22 cellular contexts compared by ENCODE assay signal in genomic region chr16:31136287-31136662, GRCh38. TPM values are rescaled to one million over a fixed set of nuclear protein-coding genes. Genes with fewer than 3 reads are reported as not detected.
DNase-seq lines count a peak whose midpoint lies in the region; TF ChIP-seq lines count a peak whose summit lies in the region.
"Had no signal": no experiment of that assay in that cellular context is flagged by ENCODE, and none has a peak within 500 bp of the region (broad histone marks: within the 10 kb centered on the region; RNA-seq: fewer than 3 reads in every experiment).

No MANE protein-coding gene starts in this region.

- CTCF ChIA-PET in RWPE1 (lab: Yijun Ruan, JAX), result interaction anchor here (1.1 kb wide), 1 partner anchor 152 kb away, joined by 6 read pairs; the partner anchor contains the start of gene HSD3B7

- intact Hi-C loops in spleen (cut with DNase I; ENCODE audit: low total_unique reads), result no loop called here

- peak overlapping the region; percentile 98 for H3K27ac ChIP-seq in RWPE1
- no peak overlapping the region for H3K27ac ChIP-seq in spleen
- H3K27ac ChIP-seq: heart right ventricle, psoas muscle, testis had no signal

- peaks cover under 1% of the 10 kb centered on the region for H3K36me3 Mint-ChIP-seq in type B pancreatic cell
- H3K36me3 Mint-ChIP-seq: activated naive CD4-positive, alpha-beta T cell treated with anti-CD3 and anti-CD28 coated beads, Interleukin-2, amount 50 U/mL, for 24 hours had no signal

- H3K4me1 ChIP-seq in spleen, result peaks cover 0 to 50% (median 15%) of the 10 kb centered on the region in 6 donors

- no peaks in the 10 kb centered on the region for H3K27me3 ChIP-seq in spleen (replicated peaks in 1 of 7)
- H3K27me3 ChIP-seq: heart right ventricle, testis had no signal

- H3K36me3 ChIP-seq in spleen, result peaks cover 0 to 23% (median 15%) of the 10 kb centered on the region in 6 donors

- DNase-seq in RWPE1 (ENCODE audit: low spot score) (no peak), type B pancreatic cell (ENCODE audit: extremely low spot score, unreplicated experiment) (no peak), spleen (no peak)
- DNase-seq in activated CD4-positive, CD25-positive, alpha-beta regulatory T cell treated with anti-CD3 and anti-CD28 coated beads, Interleukin-2, amount 50 U/mL, for 72 hours, result no peak
- DNase-seq: activated CD4-positive, alpha-beta T cell treated with anti-CD3 and anti-CD28 coated beads, Interleukin-2, amount 10 ng/mL, durations not matched to agents 7 days and 5 days; anterior cingulate cortex; CD4-positive, alpha-beta T cell; GF-D8; heart right ventricle; KBM-7; psoas muscle; SK-N-SH; stimulated activated CD4-positive, alpha-beta T cell treated with anti-CD3 and anti-CD28 coated beads, Interleukin-2, amount 100 ng/mL, for 24 hours; testis had no signal

- peaks cover 24% of the 10 kb centered on the region for H3K4me1 Mint-ChIP-seq in type B pancreatic cell (ENCODE audit: unreplicated experiment)
- H3K4me1 Mint-ChIP-seq: activated naive CD4-positive, alpha-beta T cell treated with anti-CD3 and anti-CD28 coated beads, Interleukin-2, amount 50 U/mL, for 24 hours; central memory CD8-positive, alpha-beta T cell; stimulated activated memory B cell treated with anti-CD40 and anti-IgM and Interleukin-4, amounts not matched to agents 10 μg/mL and 1 μg/mL and 100 μg/mL, for 72 hours had no signal

- H3K4me3 Mint-ChIP-seq in type B pancreatic cell, result peak overlapping the region; percentile 83
- H3K4me3 Mint-ChIP-seq: activated CD4-positive, alpha-beta T cell treated with anti-CD3 and anti-CD28 coated beads, Interleukin-2, amount 10 ng/mL, durations not matched to agents 7 days and 5 days; activated naive CD4-positive, alpha-beta T cell treated with anti-CD3 and anti-CD28 coated beads, Interleukin-2, amount 50 U/mL, for 24 hours; activated T-helper 1 cell treated with anti-CD3 and anti-CD28 coated beads, Interleukin-12 subunit alpha, Interleukin-12 subunit beta, Interleukin-2, Interleukin-4 antibody, amounts not matched to agents 30 ng/mL and 10 ng/mL and 1 ng/mL, durations not matched to agents 14 hours and 24 hours and 36 hours; CD4-positive, alpha-beta T cell; central memory CD8-positive, alpha-beta T cell; stimulated activated memory B cell treated with anti-CD40 and anti-IgM and Interleukin-4, amounts not matched to agents 10 μg/mL and 1 μg/mL and 100 μg/mL, for 72 hours had no signal

- no peaks in the 10 kb centered on the region for H3K9me3 ChIP-seq in iPS-18c (ENCODE audit: control insufficient read depth, insufficient read depth, low read length)
- H3K9me3 ChIP-seq in spleen, result no peaks in the 10 kb centered on the region
- H3K9me3 ChIP-seq: heart right ventricle, psoas muscle, SK-N-SH, testis had no signal

- peaks cover 6% of the 10 kb centered on the region for H3K27me3 Mint-ChIP-seq in type B pancreatic cell
- H3K27me3 Mint-ChIP-seq: activated CD4-positive, alpha-beta T cell treated with anti-CD3 and anti-CD28 coated beads, Interleukin-2, amount 10 ng/mL, durations not matched to agents 7 days and 5 days; activated naive CD4-positive, alpha-beta T cell treated with anti-CD3 and anti-CD28 coated beads, Interleukin-2, amount 50 U/mL, for 24 hours; CD4-positive, alpha-beta T cell; central memory CD8-positive, alpha-beta T cell; stimulated activated memory B cell treated with anti-CD40 and anti-IgM and Interleukin-4, amounts not matched to agents 10 μg/mL and 1 μg/mL and 100 μg/mL, for 72 hours had no signal

- POLR2A ChIA-PET in RWPE1 (lab: Yijun Ruan, JAX; ENCODE audit: low non-redundant PET), result interaction anchor here (0.6 to 1.0 kb wide), 2 partner anchors 19 to 24 kb away, joined by 3 read pairs; partner anchors contain the start of gene KAT8

- 87 to 94% (median 90%) methylated on average over 6 of the region's 6 CpGs for WGBS in spleen, 5 donors

- no peaks in the 10 kb centered on the region for H3K9me3 Mint-ChIP-seq in type B pancreatic cell
- H3K9me3 Mint-ChIP-seq: activated CD4-positive, alpha-beta T cell treated with anti-CD3 and anti-CD28 coated beads, Interleukin-2, amount 10 ng/mL, durations not matched to agents 7 days and 5 days; activated naive CD4-positive, alpha-beta T cell treated with anti-CD3 and anti-CD28 coated beads, Interleukin-2, amount 50 U/mL, for 24 hours; activated T-helper 1 cell treated with anti-CD3 and anti-CD28 coated beads, Interleukin-12 subunit alpha, Interleukin-12 subunit beta, Interleukin-2, Interleukin-4 antibody, amounts not matched to agents 30 ng/mL and 10 ng/mL and 1 ng/mL, durations not matched to agents 14 hours and 24 hours and 36 hours; CD4-positive, alpha-beta T cell; central memory CD8-positive, alpha-beta T cell; stimulated activated memory B cell treated with anti-CD40 and anti-IgM and Interleukin-4, amounts not matched to agents 10 μg/mL and 1 μg/mL and 100 μg/mL, for 72 hours had no signal

- TF ChIP-seq CTCF in RWPE1 (conservative IDR thresholded peaks at IDR 0.05; ENCODE audit: low read depth), result no peak
- no peak for TF ChIP-seq CTCF in type B pancreatic cell (conservative IDR thresholded peaks at IDR 0.05)
- no peak for TF ChIP-seq CTCF in spleen (IDR thresholded peaks at IDR 0.05 in 8 of 11, conservative IDR thresholded peaks at IDR 0.05 in 3 of 11)

- no peak for TF ChIP-seq POLR2A in spleen (IDR thresholded peaks at IDR 0.05)

- H3K27ac Mint-ChIP-seq in type B pancreatic cell, result peak overlapping the region; percentile 95
- H3K27ac Mint-ChIP-seq: activated CD4-positive, alpha-beta T cell treated with anti-CD3 and anti-CD28 coated beads, Interleukin-2, amount 10 ng/mL, durations not matched to agents 7 days and 5 days; activated naive CD4-positive, alpha-beta T cell treated with anti-CD3 and anti-CD28 coated beads, Interleukin-2, amount 50 U/mL, for 24 hours; activated T-helper 1 cell treated with anti-CD3 and anti-CD28 coated beads, Interleukin-12 subunit alpha, Interleukin-12 subunit beta, Interleukin-2, Interleukin-4 antibody, amounts not matched to agents 30 ng/mL and 10 ng/mL and 1 ng/mL, durations not matched to agents 14 hours and 24 hours and 36 hours; CD4-positive, alpha-beta T cell; stimulated activated memory B cell treated with anti-CD40 and anti-IgM and Interleukin-4, amounts not matched to agents 10 μg/mL and 1 μg/mL and 100 μg/mL, for 72 hours had no signal

- H3K4me3 ChIP-seq in iPS-18c (ENCODE audit: insufficient read depth, low read depth, low read length) (peak overlapping the region; percentile 70; the same call in 1 of the 2 replicates), spleen (no peak overlapping the region)
- H3K4me3 ChIP-seq: heart right ventricle, psoas muscle, testis had no signal

RNA-seq across cellular contexts. Expression of gene PRSS8, which starts 0.7 kb away (rescaled TPM):
- total RNA-seq in type B pancreatic cell (ENCODE audit: low replicate concordance) (84.7 and 205 TPM in 2 replicates), spleen (not detected)
- under 1 TPM; 0.07 to 0.19 (median 0.15) TPM for polyA plus RNA-seq in spleen
- total RNA-seq: activated T-helper 1 cell treated with anti-CD3 and anti-CD28 coated beads, Interleukin-12 subunit alpha, Interleukin-12 subunit beta, Interleukin-2, Interleukin-4 antibody, amounts not matched to agents 30 ng/mL and 10 ng/mL and 1 ng/mL, durations not matched to agents 14 hours and 24 hours and 36 hours; CD4-positive, alpha-beta T cell; dermis microvascular lymphatic vessel endothelial cell; mononuclear cell; psoas muscle; RPMI7951 had no signal

RNA-seq across cellular contexts. Expression of gene PRSS36, which starts 13.6 kb away (rescaled TPM):
- total RNA-seq in type B pancreatic cell (ENCODE audit: low replicate concordance) (1.8 and 2.0 TPM in 2 replicates), spleen (1 to 10 TPM in 4 of 7 donors, under 1 TPM in 2, not detected in 1; 0.70 to 2.0 (median 1.3) TPM)
- polyA plus RNA-seq in spleen, result 1 to 10 TPM; 1.5 to 2.6 (median 2.0) TPM

RNA-seq across cellular contexts. Expression of gene KAT8, which starts 18.8 kb away (rescaled TPM):
- total RNA-seq in type B pancreatic cell (ENCODE audit: low replicate concordance) (54.4 and 70.3 TPM in 2 replicates), spleen (10 to 100 TPM; 63.2 to 94.8 (median 85.2) TPM)
- 10 to 100 TPM; 48.7 to 63.6 (median 56.5) TPM for polyA plus RNA-seq in spleen

RNA-seq across cellular contexts. Expression of gene BCKDK, which starts 28.1 kb away (rescaled TPM):
- total RNA-seq in type B pancreatic cell (ENCODE audit: low replicate concordance) (38.5 and 44.5 TPM in 2 replicates), spleen (10 to 100 TPM; 36.9 to 55.7 (median 40.2) TPM)
- 10 to 100 TPM; 15.0 to 27.5 (median 17.4) TPM for polyA plus RNA-seq in spleen

RNA-seq across cellular contexts. Expression of gene VKORC1, which starts 41.7 kb away (rescaled TPM):
- total RNA-seq in type B pancreatic cell (ENCODE audit: low replicate concordance), result 70.1 and 78.9 TPM in 2 replicates
- 10 to 100 TPM; 33.4 to 74.2 (median 48.2) TPM for total RNA-seq in spleen
- polyA plus RNA-seq in spleen, result 10 to 100 TPM; 23.5 to 56.6 (median 55.1) TPM

Comparison
In these comparisons a context has a peak if more than half of its experiments do, and no peak if none do; other contexts are left out.
1. RNA of gene PRSS8, which starts 0.7 kb away (total RNA-seq): 84.7 to 205 TPM in type B pancreatic cell; not detected in spleen; every median in the first group is over 10 times any median in the second.